In the genomic region with DNA sequence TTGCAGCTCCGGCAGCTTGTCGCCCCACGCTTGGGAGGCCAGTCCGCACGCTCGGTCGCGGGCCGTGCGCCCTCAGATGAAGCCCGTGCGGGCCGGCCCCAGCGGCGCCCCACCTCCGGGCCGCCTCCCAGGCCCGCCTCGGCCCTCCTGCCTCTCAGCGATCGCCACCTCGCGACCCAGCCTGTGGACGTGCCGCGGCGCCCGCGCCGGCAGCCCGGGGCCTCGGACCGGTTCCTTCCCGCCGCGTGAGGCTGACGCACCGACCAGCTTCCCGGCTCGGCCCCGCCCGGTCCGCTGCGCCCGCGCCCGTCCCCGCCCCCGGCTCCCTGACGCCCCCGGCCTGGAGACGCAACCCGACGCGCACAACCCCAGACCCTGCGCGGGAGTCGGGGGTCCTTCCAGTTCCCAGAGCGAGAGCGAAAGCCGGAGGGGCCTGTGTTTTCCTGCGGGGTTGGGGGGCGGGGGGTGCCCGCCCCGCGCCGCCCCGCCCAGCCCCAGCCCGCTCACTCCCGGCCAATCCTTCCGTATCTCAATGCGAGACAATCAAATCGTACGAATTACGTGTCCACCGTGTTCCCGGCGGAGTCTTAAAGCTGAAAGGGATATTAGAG, we compare ENCODE assay signal across 8 cellular contexts. TPM values are rescaled to one million over a fixed set of nuclear protein-coding genes. Genes with fewer than 3 reads are reported as not detected.
DNase-seq lines count a peak whose midpoint lies in the region; ATAC-seq and TF ChIP-seq lines count a peak whose summit lies in the region.

A gene with protein sequence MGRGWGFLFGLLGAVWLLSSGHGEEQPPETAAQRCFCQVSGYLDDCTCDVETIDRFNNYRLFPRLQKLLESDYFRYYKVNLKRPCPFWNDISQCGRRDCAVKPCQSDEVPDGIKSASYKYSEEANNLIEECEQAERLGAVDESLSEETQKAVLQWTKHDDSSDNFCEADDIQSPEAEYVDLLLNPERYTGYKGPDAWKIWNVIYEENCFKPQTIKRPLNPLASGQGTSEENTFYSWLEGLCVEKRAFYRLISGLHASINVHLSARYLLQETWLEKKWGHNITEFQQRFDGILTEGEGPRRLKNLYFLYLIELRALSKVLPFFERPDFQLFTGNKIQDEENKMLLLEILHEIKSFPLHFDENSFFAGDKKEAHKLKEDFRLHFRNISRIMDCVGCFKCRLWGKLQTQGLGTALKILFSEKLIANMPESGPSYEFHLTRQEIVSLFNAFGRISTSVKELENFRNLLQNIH (minus strand): TSS at position 78 of the 611 bp plus-strand sequence. CDS start 77 bp downstream, at position 1.

- intact Hi-C loops in left lung (cut with DNase I) = no loop called here

- ATAC-seq in GM19025 (IDR thresholded peaks at IDR 0.05; ENCODE audit: low read depth, unreplicated experiment) (peak; percentile 75), HG03196 (IDR thresholded peaks at IDR 0.05; ENCODE audit: unreplicated experiment) (peak; percentile 71), left lung (peak; percentile 92)

- H3K27ac ChIP-seq in left lung = peak within 1 kb of the TSS; percentile 98 to 99

- H3K4me1 ChIP-seq in left lung = peaks cover 9 to 66% of the 10 kb centered on the region in 2 donors

- H3K36me3 ChIP-seq in left lung = no peaks in the 10 kb centered on the region

- H3K27me3 ChIP-seq in left lung = no peaks in the 10 kb centered on the region

- TF ChIP-seq CTCF in left lung (IDR thresholded peaks at IDR 0.05) = no peak

- DNase-seq in AML-193 (lab: John Stamatoyannopoulos, UW) (peak; percentile 19 to 39), NCI-H226 (peak; percentile 70), dedifferentiated amniotic fluid mesenchymal stem cell (ENCODE audit: extremely low spot score) (peak; percentile 78), left lung (peak; percentile 89 to 97)
- DNase-seq in activated CD4-positive, alpha-beta T cell treated with anti-CD3 and anti-CD28 coated beads for 48 hours = peak; percentile 77
- DNase-seq in stimulated activated CD4-positive, alpha-beta T cell treated with anti-CD3 and anti-CD28 coated beads, Interleukin-2, amount 100 ng/mL, for 48 hours = peak; percentile 61 to 62

- peak within 1 kb of the TSS; percentile 92 to 93 for H3K4me3 ChIP-seq in left lung

- H3K9me3 ChIP-seq in left lung = no peaks in the 10 kb centered on the region

RNA-seq across cellular contexts. Expression of the gene that starts here (rescaled TPM):
- total RNA-seq in left lung = 10 to 100 TPM; 59.6 to 70.6 TPM

Comparison
In these comparisons a context has a peak if more than half of its experiments do, and no peak if none do; other contexts are left out.
1. Peak in every context shown above with its lines: DNase-seq, ATAC-seq, H3K4me3 ChIP-seq and H3K27ac ChIP-seq.
2. DNase-seq: peak in every context shown above with its lines; median percentile 93 in left lung; 78 in dedifferentiated amniotic fluid mesenchymal stem cell; 77 in activated CD4-positive, alpha-beta T cell treated with anti-CD3 and anti-CD28 coated beads for 48 hours; 70 in NCI-H226; 62 in stimulated activated CD4-positive, alpha-beta T cell treated with anti-CD3 and anti-CD28 coated beads, Interleukin-2, amount 100 ng/mL, for 48 hours; 29 in AML-193.